Comparison of ENCODE assay signal across 8 cellular contexts in genomic region chr9:88064554-88064953, GRCh38.
"Had no signal": no experiment of that assay in that cellular context is flagged by ENCODE, and none has a peak within 500 bp of the region (broad histone marks: within the 10 kb centered on the region; RNA-seq: fewer than 3 reads in every experiment).

No MANE protein-coding gene starts in this region.

- ATAC-seq: GM12878 had no signal

- H3K4me3 ChIP-seq: GM12878 had no signal

- DNase-seq: GDM1, GF-D8 had no signal

- FAIRE-seq: G401.6, GM12878, GM12891, GM12892, GM18507, GM19239 had no signal
